ENCODE assay signal across 8 cellular contexts in the genomic region with DNA sequence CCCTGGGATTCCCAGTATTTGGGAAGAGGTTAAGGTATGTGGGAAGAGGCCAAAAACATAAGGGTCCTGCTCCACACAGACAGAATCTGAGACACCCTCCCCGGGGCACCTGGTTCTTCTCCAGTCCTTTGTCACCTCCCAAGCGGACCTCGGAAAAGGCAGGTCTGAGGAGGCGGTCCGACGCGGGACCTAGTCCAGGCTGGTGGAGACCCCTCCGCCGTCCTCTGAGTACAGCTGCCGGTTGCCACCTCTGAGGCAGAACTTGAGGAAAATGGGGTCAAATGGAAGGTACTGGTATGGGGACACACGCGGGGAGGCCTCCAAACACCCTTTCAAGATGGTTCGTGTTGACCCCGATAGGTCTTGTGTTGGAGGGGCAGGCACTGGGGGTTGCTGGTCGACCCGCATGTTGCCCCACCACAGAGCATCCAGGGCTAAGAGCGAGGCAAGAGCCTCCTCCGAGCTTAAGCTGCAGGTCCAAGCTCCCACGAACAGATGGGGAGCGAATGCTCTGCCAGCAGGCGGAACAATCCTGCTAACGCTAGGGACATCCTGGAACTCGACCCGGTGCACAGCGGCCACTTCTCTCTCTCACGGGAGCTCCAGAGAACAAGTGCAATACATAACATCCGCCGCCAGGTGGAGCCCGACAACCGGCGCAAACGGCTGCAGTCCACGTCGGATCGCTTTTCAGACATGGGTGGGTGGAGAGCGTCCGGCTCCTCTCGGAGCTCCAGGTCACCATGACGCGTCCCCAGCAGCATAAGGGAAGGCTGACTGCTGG.
DNase-seq lines count a peak whose midpoint lies in the region; ATAC-seq and TF ChIP-seq lines count a peak whose summit lies in the region.
"Not testable (repeated sequence)": the region's sequence is repeated elsewhere in the genome, so short reads cannot be mapped to it uniquely, and the experiment has no call there.

No MANE protein-coding gene starts in this region.

- peak; percentile 72 to 80 (median 79) for TF ChIP-seq CTCF in HCT116 (IDR thresholded peaks at IDR 0.05 in 2 of 3, conservative IDR thresholded peaks at IDR 0.05 in 1 of 3; ENCODE audit: borderline replicate concordance in 1 of 3, insufficient read depth in 1 of 3, low read depth in 2 of 3, low read length in 2 of 3)
- TF ChIP-seq CTCF in SU-DHL-6 (IDR thresholded peaks at IDR 0.05; ENCODE audit: insufficient read depth, low read length, poor library complexity, severe bottlenecking): peak; percentile 45
- peak; percentile 78 for TF ChIP-seq CTCF in foreskin keratinocyte (conservative IDR thresholded peaks at IDR 0.05)
- peak; percentile 65 to 72 (median 66) for TF ChIP-seq CTCF in nephron (IDR thresholded peaks at IDR 0.05; ENCODE audit: unreplicated experiment in 3 of 3)

- intact Hi-C loops in HCT116 (cut with micrococcal nuclease): loop anchor here (10.0 kb wide), 1 partner anchor 212 kb away; no protein-coding TSS in a partner anchor

- POLR2A ChIA-PET in HCT116 (lab: Charles Lee): not testable (repeated sequence)

- TF ChIP-seq RAD21 in HCT116 (IDR thresholded peaks at IDR 0.05; ENCODE audit: low read depth): peak; percentile 86

- not testable (repeated sequence) for H3K79me2 ChIP-seq in HCT116 (ENCODE audit: insufficient read depth, low read length); SU-DHL-6 (ENCODE audit: insufficient read depth, low read length)

- ATAC-seq in HCT116: peak; percentile 100
- ATAC-seq in foreskin keratinocyte: peak; percentile 85

- H3K4me3 ChIP-seq in HCT116 (replicated peaks in 1 of 2; ENCODE audit: low read depth in 1 of 2, low read length in 2 of 2): peak overlapping the region; percentile 33 to 52
- H3K4me3 ChIP-seq in SU-DHL-6 (ENCODE audit: insufficient read depth, low read length, poor library complexity, severe bottlenecking): not testable (repeated sequence)

- not testable (repeated sequence) for H3K9me3 Mint-ChIP-seq in nephron

- not testable (repeated sequence) for TF ChIP-seq POLR2A in HCT116 (IDR thresholded peaks at IDR 0.05; ENCODE audit: borderline replicate concordance, extremely low read depth, insufficient read depth, insufficient read length)

- BruUV-seq in HCT116 (replicated peaks; lab: Mats Ljungman, UMichigan): not testable (repeated sequence)

- not testable (repeated sequence) for H3K27me3 Mint-ChIP-seq in nephron (ENCODE audit: low read depth)

- peak; percentile 46 for DNase-seq in DMS 273 treated with DMSO at 0.1 percent for 48 hours (lab: John Stamatoyannopoulos, UW)
- peak; percentile 73 for DNase-seq in HCT116 (ENCODE audit: low read depth, low spot score)
- peak; percentile 83 for DNase-seq in NCI-H146 (lab: John Stamatoyannopoulos, UW)
- DNase-seq in activated naive CD4-positive, alpha-beta T cell treated with Interleukin-2 at 50 U/mL for 16 hours: peak; percentile 58
- peak; percentile 25 to 46 for DNase-seq in foreskin keratinocyte
- DNase-seq in stimulated activated CD8-positive, alpha-beta memory T cell treated with anti-CD3 and anti-CD28 coated beads, Interleukin-4, amount 100 ng/mL, for 24 hours (ENCODE audit: low read depth): peak; percentile 49

- CTCF ChIA-PET in HCT116 (lab: Charles Lee): interaction anchor here (1.0 to 1.1 kb wide), 2 partner anchors 126 to 516 kb away, joined by 3 to 5 read pairs; no protein-coding TSS in a partner anchor

- H3K9me3 ChIP-seq in HCT116 (ENCODE audit: control insufficient read depth in 1 of 2, insufficient read depth in 1 of 2, low read depth in 1 of 2, low read length in 2 of 2); SU-DHL-6 (ENCODE audit: insufficient read depth, low read length): not testable (repeated sequence)

- not testable (repeated sequence) for H3K27ac Mint-ChIP-seq in nephron

- H3K36me3 ChIP-seq in HCT116 (ENCODE audit: control insufficient read depth in 1 of 2, insufficient read depth in 2 of 2, low read length in 2 of 2); SU-DHL-6 (ENCODE audit: low read length): not testable (repeated sequence)

- RAD21 ChIA-PET in HCT116 (lab: Charles Lee; ENCODE audit: low non-redundant PET in 1 of 2, low total read pairs in 2 of 2, uncharacterized antibody in 2 of 2, unreplicated experiment in 2 of 2): not testable (repeated sequence)

- not testable (repeated sequence) for H4K20me1 ChIP-seq in HCT116 (ENCODE audit: insufficient read depth); SU-DHL-6 (ENCODE audit: low read depth, low read length)

- H3K4me1 Mint-ChIP-seq in nephron: not testable (repeated sequence)

- not testable (repeated sequence) for H3K4me1 ChIP-seq in HCT116 (ENCODE audit: control insufficient read depth in 1 of 2, insufficient read depth in 2 of 2, low read length in 2 of 2); foreskin keratinocyte

- peak overlapping the region; percentile 69 for H3K4me2 ChIP-seq in HCT116 (ENCODE audit: low read length)
- peak overlapping the region; percentile 22 for H3K4me2 ChIP-seq in SU-DHL-6 (ENCODE audit: low read depth, low read length, poor library complexity, severe bottlenecking)

- H3K36me3 Mint-ChIP-seq in nephron (ENCODE audit: low read depth): not testable (repeated sequence)

- not testable (repeated sequence) for H3K27me3 ChIP-seq in HCT116 (ENCODE audit: insufficient read depth, low read length); SU-DHL-6 (ENCODE audit: low read length); foreskin keratinocyte

- H3K9ac ChIP-seq in HCT116 (ENCODE audit: low read length); SU-DHL-6 (ENCODE audit: low read length): not testable (repeated sequence)

- not testable (repeated sequence) for H3F3A ChIP-seq in SU-DHL-6 (ENCODE audit: insufficient read depth)

- H2AFZ ChIP-seq in HCT116 (ENCODE audit: low read depth, low read length, poor library complexity, severe bottlenecking); SU-DHL-6 (ENCODE audit: low read depth, low read length, severe bottlenecking): not testable (repeated sequence)

- H3K9me2 ChIP-seq in HCT116 (ENCODE audit: insufficient read depth); SU-DHL-6 (replicated peaks; ENCODE audit: insufficient read depth, low read length): not testable (repeated sequence)

- H3K27ac ChIP-seq in HCT116 (ENCODE audit: low read depth, low read length); SU-DHL-6 (ENCODE audit: low read depth, low read length); foreskin keratinocyte: not testable (repeated sequence)

- peak overlapping the region in 1 of 3 experiments; percentile 23 for H3K4me3 Mint-ChIP-seq in nephron

TF ChIP-seq in HCT116, 20 proteins besides CTCF, POLR2A, EP300 and RAD21:
- peak; percentile 15 for TF ChIP-seq TCF7L2 (IDR thresholded peaks at IDR 0.05; ENCODE audit: borderline replicate concordance, extremely low read depth, insufficient read depth, insufficient read length)
